In genomic region chr16:70434489-70435260, GRCh38 we compare ENCODE assay signal across 1 cellular context.
TF ChIP-seq lines count a peak whose summit lies in the region.

No MANE protein-coding gene starts in this region.

TF ChIP-seq in GM23338, 12 proteins besides CTCF, POLR2A, EP300 and RAD21:
- no peak for TF ChIP-seq REST (IDR thresholded peaks at IDR 0.05; ENCODE audit: unreplicated experiment)
- TF ChIP-seq NANOG (IDR thresholded peaks at IDR 0.05; ENCODE audit: borderline replicate concordance) = no peak
- no peak for TF ChIP-seq EZH2 (IDR thresholded peaks at IDR 0.05; ENCODE audit: low read depth, unreplicated experiment)
- no peak for TF ChIP-seq ETS1 (IDR thresholded peaks at IDR 0.05)
- no peak for TF ChIP-seq POLR2AphosphoS5 (IDR thresholded peaks at IDR 0.05; ENCODE audit: low read depth)
- no peak for TF ChIP-seq CREB1 (CRISPR knock-in tag; IDR thresholded peaks at IDR 0.05; ENCODE audit: low read depth)
- TF ChIP-seq STAT1 (IDR thresholded peaks at IDR 0.05; ENCODE audit: unreplicated experiment) = no peak
- no peak for TF ChIP-seq ZNF114 (CRISPR knock-in tag; IDR thresholded peaks at IDR 0.05)
- TF ChIP-seq ZNF462 (CRISPR knock-in tag; IDR thresholded peaks at IDR 0.05) = no peak
- no peak for TF ChIP-seq EZH2phosphoT487 (IDR thresholded peaks at IDR 0.05; ENCODE audit: unreplicated experiment)
